Comparison of ENCODE assay signal across 18 cellular contexts in the genomic region with DNA sequence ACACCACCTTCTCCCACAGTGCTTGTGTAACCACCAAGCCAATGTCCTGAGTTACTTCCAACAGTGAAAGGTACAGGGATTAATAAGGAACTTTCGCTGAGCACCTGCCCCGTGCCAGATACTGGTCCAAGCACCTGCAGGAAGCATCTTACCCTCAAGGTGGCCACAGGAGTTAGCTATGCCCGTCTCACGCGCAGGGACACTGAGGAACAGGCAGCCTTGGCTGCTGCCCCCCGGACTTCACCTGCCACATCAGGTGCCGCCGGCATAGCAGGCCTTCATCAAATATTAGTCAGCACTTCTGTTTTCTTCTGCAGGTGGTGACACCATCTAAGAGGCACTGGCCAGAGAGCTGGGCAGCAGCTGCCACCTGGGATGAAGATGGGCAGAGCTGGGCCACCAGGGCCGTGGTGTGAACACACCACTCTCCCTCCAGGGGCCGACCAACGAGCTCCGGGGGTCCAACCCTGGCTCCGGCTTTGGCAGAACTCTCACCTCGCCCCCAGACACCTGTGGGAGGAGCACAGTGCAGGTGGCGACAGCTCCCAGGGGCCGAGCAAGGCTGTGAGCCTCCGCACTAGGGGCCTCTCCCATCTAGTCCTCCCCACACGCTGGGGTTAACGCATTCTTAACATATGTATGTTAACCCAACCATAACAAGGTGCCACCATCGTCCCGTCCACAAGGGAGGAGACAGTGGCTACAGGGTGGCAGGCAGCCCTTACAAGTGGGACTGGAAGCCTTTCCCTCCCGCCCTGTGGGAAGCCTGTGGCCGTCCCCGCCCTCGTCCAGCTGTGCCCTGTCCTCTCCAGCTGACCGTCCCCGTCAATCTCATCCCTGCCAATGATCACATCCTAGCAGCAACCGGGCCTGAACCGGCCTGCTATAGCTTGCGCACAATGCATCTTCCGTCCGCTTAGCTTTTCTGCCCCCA. TPM values are rescaled to one million over a fixed set of nuclear protein-coding genes. Genes with fewer than 3 reads are reported as not detected.
DNase-seq lines count a peak whose midpoint lies in the region; ATAC-seq and TF ChIP-seq lines count a peak whose summit lies in the region.
"Had no signal": no experiment of that assay in that cellular context is flagged by ENCODE, and none has a peak within 500 bp of the region (broad histone marks: within the 10 kb centered on the region; RNA-seq: fewer than 3 reads in every experiment).

No MANE protein-coding gene starts in this region.

- ATAC-seq in activated T-cell treated with anti-CD3 and anti-CD28 coated beads, Interleukin-2, amount 50 U/mL, for 72 hours (replicated peaks in 1 of 2) = no peak
- ATAC-seq: body of pancreas had no signal

- H3K4me3 ChIP-seq in PC-9 = no peak overlapping the region
- H3K4me3 ChIP-seq: body of pancreas had no signal

- H3K27ac ChIP-seq in PC-9 = no peak overlapping the region
- H3K27ac ChIP-seq: body of pancreas had no signal

- no TSS peak for BruUV-seq in PC-9 (replicated peaks; lab: Mats Ljungman, UMichigan)

- no peak overlapping the region for H3K4me3 Mint-ChIP-seq in activated T-cell treated with anti-CD3 and anti-CD28 coated beads, Interleukin-2, amount 50 U/mL, for 24 hours
- H3K4me3 Mint-ChIP-seq in activated T-cell treated with anti-CD3 and anti-CD28 coated beads, Interleukin-2, amount 50 U/mL, for 72 hours = peak overlapping the region in 1 of 2 donors; percentile 3
- peak overlapping the region; percentile 67 for H3K4me3 Mint-ChIP-seq in glutamatergic neuron (ENCODE audit: unreplicated experiment)
- H3K4me3 Mint-ChIP-seq: activated CD4-positive, alpha-beta memory T cell treated with anti-CD3 and anti-CD28 coated beads, Interleukin-2, amount 10 ng/mL, durations not matched to agents 7 days and 5 days had no signal

- TF ChIP-seq CTCF in glutamatergic neuron (IDR thresholded peaks at IDR 0.05; ENCODE audit: partially characterized antibody, unreplicated experiment) (no peak), PC-9 (conservative IDR thresholded peaks at IDR 0.05) (no peak)

- peaks cover 4% of the 10 kb centered on the region for H3K9me3 Mint-ChIP-seq in activated T-cell treated with anti-CD3 and anti-CD28 coated beads, Interleukin-2, amount 50 U/mL, for 24 hours
- peaks cover 4 to 6% of the 10 kb centered on the region in 2 donors for H3K9me3 Mint-ChIP-seq in activated T-cell treated with anti-CD3 and anti-CD28 coated beads, Interleukin-2, amount 50 U/mL, for 72 hours
- H3K9me3 Mint-ChIP-seq in glutamatergic neuron (ENCODE audit: unreplicated experiment) = peaks cover 3% of the 10 kb centered on the region

- H3K4me1 Mint-ChIP-seq in activated T-cell treated with anti-CD3 and anti-CD28 coated beads, Interleukin-2, amount 50 U/mL, for 24 hours (ENCODE audit: low read depth) = peaks cover 11% of the 10 kb centered on the region
- peaks cover 7% of the 10 kb centered on the region for H3K4me1 Mint-ChIP-seq in activated T-cell treated with anti-CD3 and anti-CD28 coated beads, Interleukin-2, amount 50 U/mL, for 72 hours (ENCODE audit: low read depth)
- H3K4me1 Mint-ChIP-seq in glutamatergic neuron (ENCODE audit: low read depth, unreplicated experiment) = peaks cover 5% of the 10 kb centered on the region

- peaks cover 17% of the 10 kb centered on the region for H3K27me3 Mint-ChIP-seq in activated T-cell treated with anti-CD3 and anti-CD28 coated beads, Interleukin-2, amount 50 U/mL, for 24 hours
- peaks cover 14% of the 10 kb centered on the region for H3K27me3 Mint-ChIP-seq in activated T-cell treated with anti-CD3 and anti-CD28 coated beads, Interleukin-2, amount 50 U/mL, for 72 hours (ENCODE audit: low read depth)
- H3K27me3 Mint-ChIP-seq in glutamatergic neuron (ENCODE audit: unreplicated experiment) = peaks cover 8% of the 10 kb centered on the region

- intact Hi-C loops in PC-9 (cut with micrococcal nuclease; ENCODE audit: unreplicated experiment) = no loop called here

- peaks cover 7% of the 10 kb centered on the region for H3K79me2 ChIP-seq in PC-9 (ENCODE audit: low read depth)

- H3K36me3 Mint-ChIP-seq in activated T-cell treated with anti-CD3 and anti-CD28 coated beads, Interleukin-2, amount 50 U/mL, for 24 hours (ENCODE audit: low read depth) = peaks cover 14% of the 10 kb centered on the region
- H3K36me3 Mint-ChIP-seq in activated T-cell treated with anti-CD3 and anti-CD28 coated beads, Interleukin-2, amount 50 U/mL, for 72 hours (ENCODE audit: insufficient read depth in 2 of 2) = peaks cover 4 to 5% of the 10 kb centered on the region in 2 donors
- peaks cover 5% of the 10 kb centered on the region for H3K36me3 Mint-ChIP-seq in glutamatergic neuron (ENCODE audit: unreplicated experiment)

- H3K4me1 ChIP-seq in PC-9 (replicated peaks; ENCODE audit: insufficient read depth) = peaks cover 7% of the 10 kb centered on the region; the same call in 1 of the 2 replicates

- CTCF ChIA-PET in PC-9 (lab: Charles Lee) = no interaction called here

- no peak overlapping the region for H3K27ac Mint-ChIP-seq in activated T-cell treated with anti-CD3 and anti-CD28 coated beads, Interleukin-2, amount 50 U/mL, for 24 hours
- H3K27ac Mint-ChIP-seq in activated T-cell treated with anti-CD3 and anti-CD28 coated beads, Interleukin-2, amount 50 U/mL, for 72 hours = no peak overlapping the region
- no peak overlapping the region for H3K27ac Mint-ChIP-seq in glutamatergic neuron (ENCODE audit: unreplicated experiment)
- H3K27ac Mint-ChIP-seq: activated CD4-positive, alpha-beta memory T cell treated with anti-CD3 and anti-CD28 coated beads, Interleukin-2, amount 10 ng/mL, durations not matched to agents 7 days and 5 days had no signal

- no peak overlapping the region for H3K4me2 ChIP-seq in PC-9

- POLR2A ChIA-PET in PC-9 (lab: Charles Lee; ENCODE audit: unreplicated experiment) = no interaction called here

- H3K9me3 ChIP-seq in PC-9 (ENCODE audit: insufficient read depth, low read depth) = no peaks in the 10 kb centered on the region
- H3K9me3 ChIP-seq: body of pancreas had no signal

- peaks cover 7% of the 10 kb centered on the region; the same call in 1 of the 2 replicates for H3K36me3 ChIP-seq in PC-9 (ENCODE audit: low read depth)

- H4K20me1 ChIP-seq in PC-9 (ENCODE audit: insufficient read depth) = no peaks in the 10 kb centered on the region

- peaks cover 20% of the 10 kb centered on the region for H3K27me3 ChIP-seq in PC-9 (ENCODE audit: insufficient read depth, low read depth)

- no peak overlapping the region for H2AFZ ChIP-seq in PC-9

- DNase-seq in activated T-cell treated with anti-CD3 and anti-CD28 coated beads, Interleukin-2, amount 50 U/mL, for 24 hours = peak; percentile 28
- DNase-seq in activated T-cell treated with anti-CD3 and anti-CD28 coated beads, Interleukin-2, amount 50 U/mL, for 72 hours = no peak
- DNase-seq in glutamatergic neuron (no peak), retina (peak; percentile 9), Kasumi-1 (lab: John Stamatoyannopoulos, UW) (no peak), PC-9 (no peak)
- DNase-seq: activated CD4-positive, alpha-beta memory T cell treated with anti-CD3 and anti-CD28 coated beads, Interleukin-2, amount 10 ng/mL, durations not matched to agents 7 days and 5 days; activated gamma-delta T cell; body of pancreas; effector CD4-positive, alpha-beta T cell; HCEC 1CT; midbrain; NCI-H187; NCI-H524 treated with DMSO at 0.1 percent for 48 hours; T-helper 9 cell had no signal

- H3K9me2 ChIP-seq in PC-9 (ENCODE audit: insufficient read depth) = no peaks in the 10 kb centered on the region

- peaks cover 9% of the 10 kb centered on the region; the same call in 1 of the 2 replicates for H3F3A ChIP-seq in PC-9 (ENCODE audit: insufficient read depth, low read depth)

RNA-seq across cellular contexts. Expression of a gene that starts 2.9 kb away (rescaled TPM):
- 100 to 1,000 TPM in 1 of 2 donors, 10 to 100 TPM in 1; 91.0 to 130 TPM for total RNA-seq in activated T-cell treated with anti-CD3 and anti-CD28 coated beads, Interleukin-2, amount 50 U/mL, for 72 hours
- 293 TPM for total RNA-seq in glutamatergic neuron (ENCODE audit: unreplicated experiment)
- total RNA-seq in PC-9 (2021) = 243 and 253 TPM in 2 replicates

RNA-seq across cellular contexts. Expression of a gene that starts 18.8 kb away (rescaled TPM):
- 1 to 10 TPM in 1 of 2 donors, under 1 TPM in 1; 0.94 to 8.3 TPM for total RNA-seq in activated T-cell treated with anti-CD3 and anti-CD28 coated beads, Interleukin-2, amount 50 U/mL, for 72 hours
- total RNA-seq in glutamatergic neuron (ENCODE audit: unreplicated experiment) (55.3 TPM), PC-9 (2021) (75.2 and 90.2 TPM in 2 replicates)

RNA-seq across cellular contexts. Expression of a gene that starts 19.5 kb away (rescaled TPM):
- 1 to 10 TPM in 1 of 2 donors, under 1 TPM in 1; 0.97 to 1.2 TPM for total RNA-seq in activated T-cell treated with anti-CD3 and anti-CD28 coated beads, Interleukin-2, amount 50 U/mL, for 72 hours
- total RNA-seq in glutamatergic neuron (ENCODE audit: unreplicated experiment) (0.17 TPM), PC-9 (2021) (12.9 and 13.3 TPM in 2 replicates)
- total RNA-seq: A673 had no signal

RNA-seq across cellular contexts. Expression of a gene that starts 29.9 kb away (rescaled TPM):
- total RNA-seq in activated T-cell treated with anti-CD3 and anti-CD28 coated beads, Interleukin-2, amount 50 U/mL, for 72 hours = not detected
- total RNA-seq in glutamatergic neuron (ENCODE audit: unreplicated experiment) (not detected), PC-9 (2021) (1.2 TPM in 2 replicates)
- total RNA-seq: A673; activated CD4-positive, alpha-beta memory T cell treated with anti-CD3 and anti-CD28 coated beads, Interleukin-2, amount 10 ng/mL, durations not matched to agents 7 days and 5 days; body of pancreas; fibroblast of villous mesenchyme; pulmonary artery endothelial cell had no signal

RNA-seq across cellular contexts. Expression of a gene that starts 36.3 kb away (rescaled TPM):
- under 1 TPM; 0.67 to 0.74 TPM for total RNA-seq in activated T-cell treated with anti-CD3 and anti-CD28 coated beads, Interleukin-2, amount 50 U/mL, for 72 hours
- total RNA-seq in glutamatergic neuron (ENCODE audit: unreplicated experiment) (9.3 TPM), PC-9 (2021) (7.7 and 10.6 TPM in 2 replicates)

Comparison
In these comparisons a context has a peak if more than half of its experiments do, and no peak if none do; other contexts are left out.
1. DNase-seq: peak in activated T-cell treated with anti-CD3 and anti-CD28 coated beads, Interleukin-2, amount 50 U/mL, for 24 hours (single experiment) and retina (single experiment); none in activated T-cell treated with anti-CD3 and anti-CD28 coated beads, Interleukin-2, amount 50 U/mL, for 72 hours (0 of 2), glutamatergic neuron (single experiment), Kasumi-1 (0 of 2) and PC-9 (0 of 2).